In genomic region chr3:137768361-137769320, GRCh38 we compare ENCODE assay signal across 12 cellular contexts. TPM values are rescaled to one million over a fixed set of nuclear protein-coding genes. Genes with fewer than 3 reads are reported as not detected.
A peak's percentile ranks its signal among the peaks of the same experiment; 100 is the strongest.
DNase-seq lines count a peak whose midpoint lies in the region; ATAC-seq and TF ChIP-seq lines count a peak whose summit lies in the region.
"Had no signal": no experiment of that assay in that cellular context is flagged by ENCODE, and none has a peak within 500 bp of the region (broad histone marks: within the 10 kb centered on the region; RNA-seq: fewer than 3 reads in every experiment).

No MANE protein-coding gene starts in this region.

- peak overlapping the region; percentile 29 to 48 for H3K4me3 Mint-ChIP-seq in stimulated activated naive CD8-positive, alpha-beta T cell treated with anti-CD3 and anti-CD28 coated beads, Interleukin-15, amount 100 ng/mL, for 72 hours
- peak overlapping the region; percentile 72 for H3K4me3 Mint-ChIP-seq in nephron progenitor cell
- H3K4me3 Mint-ChIP-seq: central memory CD8-positive, alpha-beta T cell; memory B cell had no signal

- peaks cover 44% of the 10 kb centered on the region for H3K4me1 Mint-ChIP-seq in stimulated activated naive CD8-positive, alpha-beta T cell treated with anti-CD3 and anti-CD28 coated beads, Interleukin-15, amount 100 ng/mL, for 72 hours
- peaks cover 50% of the 10 kb centered on the region for H3K4me1 Mint-ChIP-seq in nephron progenitor cell
- H3K4me1 Mint-ChIP-seq: memory B cell had no signal

- no peak for ATAC-seq in stimulated activated naive CD8-positive, alpha-beta T cell treated with anti-CD3 and anti-CD28 coated beads, Interleukin-15, amount 100 ng/mL, for 72 hours
- ATAC-seq in stimulated activated naive CD8-positive, alpha-beta T cell treated with anti-CD3 and anti-CD28 coated beads, Interleukin-15, Interleukin-2, amounts not matched to agents 100 U/mL and 50 U/mL, for 24 hours = no peak
- ATAC-seq in GM21447 (IDR thresholded peaks at IDR 0.05; ENCODE audit: unreplicated experiment) = no peak
- ATAC-seq in omental fat pad (ENCODE audit: low FRiP score) = no peak

- H3K36me3 Mint-ChIP-seq in nephron progenitor cell (ENCODE audit: low read depth) = no peaks in the 10 kb centered on the region
- H3K36me3 Mint-ChIP-seq: memory B cell had no signal

- in situ Hi-C loops in G401 (cut with HindIII; ENCODE audit: low sequenced_read_pairs) = no loop called here

- DNase-seq in stimulated activated naive CD8-positive, alpha-beta T cell treated with anti-CD3 and anti-CD28 coated beads, Interleukin-15, amount 100 ng/mL, for 72 hours = no peak
- no peak for DNase-seq in stimulated activated naive CD8-positive, alpha-beta T cell treated with anti-CD3 and anti-CD28 coated beads, Interleukin-15, Interleukin-2, amounts not matched to agents 100 U/mL and 50 U/mL, for 24 hours
- DNase-seq in epithelial cell of proximal tubule (ENCODE audit: low read depth) = no peak
- DNase-seq in nephron progenitor cell = peak; percentile 53
- DNase-seq in G401 (ENCODE audit: low spot score) = no peak
- DNase-seq in NCI-H146 treated with DMSO at 0.1 percent for 48 hours (lab: John Stamatoyannopoulos, UW; ENCODE audit: unreplicated experiment) = no peak
- DNase-seq in omental fat pad (ENCODE audit: low spot score) = no peak
- DNase-seq: activated CD8-positive, alpha-beta memory T cell treated with anti-CD3 and anti-CD28 coated beads for 24 hours; MM.1S had no signal

- peaks cover 100% of the 10 kb centered on the region for H3K27me3 Mint-ChIP-seq in stimulated activated naive CD8-positive, alpha-beta T cell treated with anti-CD3 and anti-CD28 coated beads, Interleukin-15, amount 100 ng/mL, for 72 hours
- H3K27me3 Mint-ChIP-seq in nephron progenitor cell (ENCODE audit: low read depth, poor library complexity) = peaks cover 100% of the 10 kb centered on the region

- H3K9me3 Mint-ChIP-seq in stimulated activated naive CD8-positive, alpha-beta T cell treated with anti-CD3 and anti-CD28 coated beads, Interleukin-15, amount 100 ng/mL, for 72 hours = peaks cover 0 to 4% of the 10 kb centered on the region in 2 donors
- no peaks in the 10 kb centered on the region for H3K9me3 Mint-ChIP-seq in nephron progenitor cell
- H3K9me3 Mint-ChIP-seq: central memory CD8-positive, alpha-beta T cell; memory B cell had no signal

- H3K4me3 ChIP-seq in epithelial cell of proximal tubule (ENCODE audit: low read depth, low read length) = peak overlapping the region; percentile 41

- TF ChIP-seq CTCF in epithelial cell of proximal tubule (conservative IDR thresholded peaks at IDR 0.05; ENCODE audit: low read depth, low read length) (no peak), nephron progenitor cell (IDR thresholded peaks at IDR 0.05) (no peak), omental fat pad (IDR thresholded peaks at IDR 0.05) (no peak)

- H3K27ac Mint-ChIP-seq in stimulated activated naive CD8-positive, alpha-beta T cell treated with anti-CD3 and anti-CD28 coated beads, Interleukin-15, amount 100 ng/mL, for 72 hours = peak overlapping the region in 1 of 2 donors; percentile 76
- no peak overlapping the region for H3K27ac Mint-ChIP-seq in nephron progenitor cell
- H3K27ac Mint-ChIP-seq: memory B cell had no signal

RNA-seq across cellular contexts. Expression of gene SOX14, which starts 4.5 kb away (rescaled TPM):
- total RNA-seq in epithelial cell of proximal tubule = not detected in 2 replicates
- total RNA-seq in G401 (2014; rRNA removed; shearing (Covaris generic)) = not detected in 2 replicates
- not detected for total RNA-seq in omental fat pad
